9 cellular contexts compared by ENCODE assay signal in genomic region chr1:9127395-9128160, GRCh38. TPM values are rescaled to one million over a fixed set of nuclear protein-coding genes. Genes with fewer than 3 reads are reported as not detected.
DNase-seq lines count a peak whose midpoint lies in the region; ATAC-seq and TF ChIP-seq lines count a peak whose summit lies in the region.
"Had no signal": no experiment of that assay in that cellular context is flagged by ENCODE, and none has a peak within 500 bp of the region (broad histone marks: within the 10 kb centered on the region; RNA-seq: fewer than 3 reads in every experiment).

No MANE protein-coding gene starts in this region.

- no peak for TF ChIP-seq POLR2A in transverse colon (IDR thresholded peaks at IDR 0.05)

- H3K27ac ChIP-seq in mammary epithelial cell (ENCODE audit: insufficient read depth, low read depth, low read length) (no peak overlapping the region), transverse colon (peak overlapping the region; percentile 77 to 89 (median 83))

- TF ChIP-seq EP300 in transverse colon (IDR thresholded peaks at IDR 0.05; ENCODE audit: low read depth), result no peak

- no peak for ATAC-seq in activated T-cell treated with anti-CD3 and anti-CD28 coated beads, Interleukin-2, amount 50 U/mL, for 4 hours
- ATAC-seq in memory B cell (ENCODE audit: low read depth), result no peak
- ATAC-seq in HG03442 (IDR thresholded peaks at IDR 0.05; ENCODE audit: unreplicated experiment), result no peak
- no peak for ATAC-seq in GM19397 (IDR thresholded peaks at IDR 0.05; ENCODE audit: unreplicated experiment)

- TF ChIP-seq CTCF in mammary epithelial cell (conservative IDR thresholded peaks at IDR 0.05 in 1 of 2, IDR thresholded peaks at IDR 0.05 in 1 of 2; ENCODE audit: extremely low read depth in 1 of 2, insufficient read depth in 1 of 2, low read depth in 1 of 2, low read length in 2 of 2) (no peak), transverse colon (IDR thresholded peaks at IDR 0.05) (no peak)

- H4K20me1 ChIP-seq in mammary epithelial cell (ENCODE audit: insufficient read depth, low read length), result no peaks in the 10 kb centered on the region

- H3K4me2 ChIP-seq in mammary epithelial cell (ENCODE audit: insufficient read depth, low read depth, low read length), result peak overlapping the region; percentile 100

- H3K9me3 ChIP-seq in mammary epithelial cell (replicated peaks; ENCODE audit: insufficient read depth, low read length) (no peaks in the 10 kb centered on the region), transverse colon (no peaks in the 10 kb centered on the region)
- H3K9me3 ChIP-seq: mucosa of descending colon had no signal

- peaks cover 28% of the 10 kb centered on the region for H3K4me1 Mint-ChIP-seq in activated T-cell treated with anti-CD3 and anti-CD28 coated beads, Interleukin-2, amount 50 U/mL, for 4 hours (ENCODE audit: low read depth)
- H3K4me1 Mint-ChIP-seq in memory B cell, result peaks cover 24% of the 10 kb centered on the region

- CTCF ChIA-PET in mammary epithelial cell (lab: Charles Lee; ENCODE audit: low non-redundant PET), result interaction anchor here (0.7 kb wide), 1 partner anchor 10 kb away, joined by 3 read pairs; no protein-coding TSS in a partner anchor
- CTCF ChIA-PET in HEK293T (lab: Yijun Ruan, JAX), result interaction anchor here (0.8 kb wide), 1 partner anchor 14 kb away, joined by 4 read pairs; no protein-coding TSS in a partner anchor

- H3K4me3 Mint-ChIP-seq in activated T-cell treated with anti-CD3 and anti-CD28 coated beads, Interleukin-2, amount 50 U/mL, for 4 hours, result peak overlapping the region; percentile 82
- peak overlapping the region; percentile 95 for H3K4me3 Mint-ChIP-seq in memory B cell

- WGBS in mammary epithelial cell (ENCODE audit: low coverage, missing lambda C conversion rate), result 21% methylated on average over 17 of the region's 19 CpGs
- WGBS in transverse colon (ENCODE audit: low coverage in 1 of 2), 2 donors, result 66 to 94% methylated on average over 5 to 19 of the region's 19 CpGs

- POLR2A ChIA-PET in HEK293T (lab: Yijun Ruan, JAX), result no interaction called here

- DNase-seq in activated T-cell treated with anti-CD3 and anti-CD28 coated beads, Interleukin-2, amount 50 U/mL, for 4 hours, result no peak
- DNase-seq in activated T-cell treated with anti-CD3 and anti-CD28 coated beads, Interleukin-2, amount 50 U/mL, for 48 hours, result no peak
- no peak for DNase-seq in mammary epithelial cell
- no peak for DNase-seq in memory B cell (ENCODE audit: low spot score in 2 of 2)
- no peak for DNase-seq in transverse colon
- no peak for DNase-seq in HEK293T (ENCODE audit: extremely low spot score)

- H3K9ac ChIP-seq in mammary epithelial cell (ENCODE audit: insufficient read depth, low read length), result peak overlapping the region; percentile 67

- peaks cover 19% of the 10 kb centered on the region for H3K4me1 ChIP-seq in mammary epithelial cell (ENCODE audit: insufficient read depth, low read length)
- H3K4me1 ChIP-seq in transverse colon, result peaks cover 7 to 37% (median 19%) of the 10 kb centered on the region in 4 donors

- no peak overlapping the region for H3K27ac Mint-ChIP-seq in memory B cell

- intact Hi-C loops in mammary epithelial cell (cut with micrococcal nuclease) (loop anchor here (1.0 to 2.0 kb wide), 2 partner anchors 17 to 249 kb away; partner anchors contain the start of gene ENO1), transverse colon (cut with DNase I; ENCODE audit: low total_unique reads) (no loop called here)

- H3K4me3 ChIP-seq in mammary epithelial cell (replicated peaks in 1 of 3; ENCODE audit: insufficient read depth in 1 of 3, low read depth in 2 of 3, low read length in 3 of 3) (peak overlapping the region; percentile 51 to 78 (median 55)), transverse colon (peak overlapping the region; percentile 35 to 72 (median 50))

- H3K27me3 Mint-ChIP-seq in activated T-cell treated with anti-CD3 and anti-CD28 coated beads, Interleukin-2, amount 50 U/mL, for 4 hours (ENCODE audit: low read depth), result no peaks in the 10 kb centered on the region
- no peaks in the 10 kb centered on the region for H3K27me3 Mint-ChIP-seq in memory B cell

- H3K79me2 ChIP-seq in mammary epithelial cell (ENCODE audit: insufficient read depth, low read length), result peaks cover 33% of the 10 kb centered on the region

- H3K36me3 Mint-ChIP-seq in activated T-cell treated with anti-CD3 and anti-CD28 coated beads, Interleukin-2, amount 50 U/mL, for 4 hours (ENCODE audit: insufficient read depth), result no peaks in the 10 kb centered on the region
- H3K36me3 Mint-ChIP-seq in memory B cell, result no peaks in the 10 kb centered on the region

- no TSS peak for BruUV-seq in mammary epithelial cell (replicated peaks; lab: Mats Ljungman, UMichigan)

- in situ Hi-C loops in mammary epithelial cell (cut with MboI; ENCODE audit: low sequenced_read_pairs in 2 of 2) (no loop called here), transverse colon (cut with MboI; ENCODE audit: low pct_ligation_motif_present in 1 of 4, low pct_unique_long_range_greater_than_20kb in 1 of 4, low sequenced_read_pairs in 3 of 4) (no loop called here)

- dilution Hi-C loops in mammary epithelial cell (cut with HindIII; ENCODE audit: low sequenced_read_pairs), result no loop called here

- H3K27me3 ChIP-seq in mammary epithelial cell (ENCODE audit: insufficient read depth, low read length) (no peaks in the 10 kb centered on the region), transverse colon (no peaks in the 10 kb centered on the region)

- H3K9me3 Mint-ChIP-seq in activated T-cell treated with anti-CD3 and anti-CD28 coated beads, Interleukin-2, amount 50 U/mL, for 4 hours, result no peaks in the 10 kb centered on the region
- H3K9me3 Mint-ChIP-seq in memory B cell, result no peaks in the 10 kb centered on the region

- peak overlapping the region; percentile 96 for H2AFZ ChIP-seq in mammary epithelial cell (ENCODE audit: low read depth, low read length)

- H3K36me3 ChIP-seq in mammary epithelial cell (ENCODE audit: insufficient read depth, low read length) (no peaks in the 10 kb centered on the region), transverse colon (no peaks in the 10 kb centered on the region)

TF ChIP-seq in HEK293T, 16 proteins besides CTCF, POLR2A, EP300 and RAD21:
- no peak for TF ChIP-seq FOXK2 (IDR thresholded peaks at IDR 0.05)
- no peak for TF ChIP-seq SUZ12 (IDR thresholded peaks at IDR 0.05)
- no peak for TF ChIP-seq ZNF384 (IDR thresholded peaks at IDR 0.05)
- TF ChIP-seq BHLHE40 (IDR thresholded peaks at IDR 0.05; ENCODE audit: borderline replicate concordance), result no peak
- no peak for TF ChIP-seq ELF4 (IDR thresholded peaks at IDR 0.05)
- no peak for TF ChIP-seq TARDBP (IDR thresholded peaks at IDR 0.05)
- no peak for TF ChIP-seq HDGF (IDR thresholded peaks at IDR 0.05; ENCODE audit: borderline replicate concordance)
- no peak for TF ChIP-seq LEF1 (IDR thresholded peaks at IDR 0.05; ENCODE audit: borderline replicate concordance)
- no peak for TF ChIP-seq FOXM1 (IDR thresholded peaks at IDR 0.05; ENCODE audit: borderline replicate concordance)
- no peak for TF ChIP-seq ARNT (IDR thresholded peaks at IDR 0.05)
- TF ChIP-seq L3MBTL2 (conservative IDR thresholded peaks at IDR 0.05), result no peak
- no peak for TF ChIP-seq SP1 (IDR thresholded peaks at IDR 0.05)
- no peak for TF ChIP-seq NFRKB (IDR thresholded peaks at IDR 0.05)
- TF ChIP-seq CTBP1 (IDR thresholded peaks at IDR 0.05; ENCODE audit: borderline replicate concordance), result no peak

RNA-seq across cellular contexts. Expression of gene GPR157, which starts 1.3 kb away (rescaled TPM):
- 1 to 10 TPM; 1.5 to 5.3 (median 2.9) TPM for total RNA-seq in activated T-cell treated with anti-CD3 and anti-CD28 coated beads, Interleukin-2, amount 50 U/mL, for 4 hours
- total RNA-seq in mammary epithelial cell (10 to 100 TPM in 1 of 2 donors, 1 to 10 TPM in 1; 7.2 to 10.4 TPM), transverse colon (10 to 100 TPM in 2 of 4 donors, 1 to 10 TPM in 2; 6.4 to 14.3 (median 9.8) TPM)
- 2.3 TPM for polyA plus RNA-seq in mammary epithelial cell
- polyA minus RNA-seq in mammary epithelial cell, result 16.1 TPM

RNA-seq across cellular contexts. Expression of gene SLC2A5, which starts 58.1 kb away (rescaled TPM):
- total RNA-seq in activated T-cell treated with anti-CD3 and anti-CD28 coated beads, Interleukin-2, amount 50 U/mL, for 4 hours, result not detected
- under 1 TPM; under 0.01 to 0.38 TPM for total RNA-seq in mammary epithelial cell
- 0.19 TPM for polyA plus RNA-seq in mammary epithelial cell
- not detected for polyA minus RNA-seq in mammary epithelial cell
- 10 to 100 TPM in 2 of 4 donors, 1 to 10 TPM in 2; 5.9 to 21.3 (median 13.3) TPM for total RNA-seq in transverse colon

Comparison
In these comparisons a context has a peak if more than half of its experiments do, and no peak if none do; other contexts are left out.
1. RNA of gene SLC2A5, which starts 58.1 kb away (total RNA-seq): 5.9 to 21.3 TPM in transverse colon; under 0.01 to 0.38 TPM in mammary epithelial cell and not detected in activated T-cell treated with anti-CD3 and anti-CD28 coated beads, Interleukin-2, amount 50 U/mL, for 4 hours; every median in the first group is over 4 times any median in the second.